In genomic region chr12:79023261-79023660, GRCh38 we compare ENCODE assay signal across 27 cellular contexts.
A peak's percentile ranks its signal among the peaks of the same experiment; 100 is the strongest.
DNase-seq lines count a peak whose midpoint lies in the region; ATAC-seq and TF ChIP-seq lines count a peak whose summit lies in the region.
"Had no signal": no experiment of that assay in that cellular context is flagged by ENCODE, and none has a peak within 500 bp of the region (broad histone marks: within the 10 kb centered on the region; RNA-seq: fewer than 3 reads in every experiment).

No MANE protein-coding gene starts in this region.

- no peak overlapping the region for H3K4me3 ChIP-seq in BE2C (ENCODE audit: low read depth, low read length)
- no peak overlapping the region for H3K4me3 ChIP-seq in fibroblast of mammary gland (ENCODE audit: control insufficient read depth, low read depth, low read length)
- no peak overlapping the region for H3K4me3 ChIP-seq in osteoblast (ENCODE audit: insufficient read depth, low read length)
- no peak overlapping the region for H3K4me3 ChIP-seq in brain microvascular endothelial cell (ENCODE audit: low read depth, low read length)
- H3K4me3 ChIP-seq: GM23248, K562, SJCRH30 had no signal

- H3K27me3 ChIP-seq in BE2C (no peaks in the 10 kb centered on the region), osteoblast (ENCODE audit: insufficient read depth, low read length) (no peaks in the 10 kb centered on the region), brain microvascular endothelial cell (replicated peaks) (no peaks in the 10 kb centered on the region)
- H3K27me3 ChIP-seq: SJCRH30 had no signal

- DNase-seq in BE2C (peak; percentile 39), NCI-H69 (lab: John Stamatoyannopoulos, UW) (peak; percentile 78), fibroblast of mammary gland (ENCODE audit: low read depth) (peak; percentile 45), osteoblast (ENCODE audit: insufficient read length, low spot score, missing footprints) (peak; percentile 22), Ammon's horn (ENCODE audit: low spot score) (no peak), left colon (no peak), brain microvascular endothelial cell (no peak), nephron progenitor cell (no peak)
- DNase-seq: C1 segment of cervical spinal cord; CD4-positive, alpha-beta memory T cell; COR-L47; DMS53; GM23248; H9; HFFc6; Kasumi-1; NCI-H1417 treated with DMSO at 0.1 percent for 48 hours; NCI-H1694 treated with DMSO at 0.1 percent for 48 hours; NCI-H2081 treated with DMSO at 0.1 percent for 48 hours; NCI-H2171 treated with DMSO at 0.1 percent for 48 hours; NCI-H345; NCI-H510A treated with DMSO at 0.1 percent for 48 hours; NCI-H748 treated with DMSO at 0.1 percent for 48 hours; NK-92 treated with Interleukin-12 subunit alpha and Interleukin-12 subunit beta, amount 100 ng/mL, for 24 hours; PC-3; SJCRH30 had no signal

- H3K79me2 ChIP-seq in osteoblast (ENCODE audit: insufficient read depth, low read length), result no peaks in the 10 kb centered on the region

- no peak overlapping the region for H3K27ac ChIP-seq in osteoblast (ENCODE audit: low read depth, low read length)
- H3K27ac ChIP-seq in brain microvascular endothelial cell, result no peak overlapping the region
- H3K27ac ChIP-seq: GM23248, SJCRH30 had no signal

- H3K4me1 ChIP-seq in BE2C, result peaks cover 39% of the 10 kb centered on the region
- H3K4me1 ChIP-seq in osteoblast (ENCODE audit: insufficient read depth, low read length), result no peaks in the 10 kb centered on the region

- H3K9me3 ChIP-seq in BE2C, result no peaks in the 10 kb centered on the region
- H3K9me3 ChIP-seq in osteoblast (ENCODE audit: low read depth, low read length), result no peaks in the 10 kb centered on the region
- H3K9me3 ChIP-seq: SJCRH30 had no signal

- no peaks in the 10 kb centered on the region for H3K4me1 Mint-ChIP-seq in nephron progenitor cell
- H3K4me1 Mint-ChIP-seq: CD4-positive, alpha-beta memory T cell had no signal

- no peak for TF ChIP-seq CTCF in BE2C (IDR thresholded peaks at IDR 0.05; ENCODE audit: low read depth, low read length)
- no peak for TF ChIP-seq CTCF in fibroblast of mammary gland (conservative IDR thresholded peaks at IDR 0.05; ENCODE audit: control insufficient read depth, insufficient read depth, low read depth, low read length)
- no peak for TF ChIP-seq CTCF in osteoblast (IDR thresholded peaks at IDR 0.05; ENCODE audit: extremely low read depth, low read depth, low read length)
- TF ChIP-seq CTCF in brain microvascular endothelial cell (IDR thresholded peaks at IDR 0.05; ENCODE audit: low read depth, low read length, missing control alignments), result no peak
- TF ChIP-seq CTCF in nephron progenitor cell (IDR thresholded peaks at IDR 0.05), result no peak

- ATAC-seq in left colon, result no peak
- ATAC-seq: K562, PC-3 had no signal

- no peaks in the 10 kb centered on the region for H3K36me3 Mint-ChIP-seq in nephron progenitor cell (ENCODE audit: low read depth)
- H3K36me3 Mint-ChIP-seq: CD4-positive, alpha-beta memory T cell had no signal

- no peak overlapping the region for H3K4me3 Mint-ChIP-seq in nephron progenitor cell
- H3K4me3 Mint-ChIP-seq: CD4-positive, alpha-beta memory T cell; H9; HFFc6 had no signal

- intact Hi-C loops in left colon (cut with DNase I, micrococcal nuclease), result no loop called here

- H3K27ac Mint-ChIP-seq in nephron progenitor cell, result no peak overlapping the region
- H3K27ac Mint-ChIP-seq: CD4-positive, alpha-beta memory T cell; HFFc6 had no signal

- H3K9me3 Mint-ChIP-seq in nephron progenitor cell, result no peaks in the 10 kb centered on the region
- H3K9me3 Mint-ChIP-seq: H9, HFFc6 had no signal

- H2AFZ ChIP-seq in osteoblast (ENCODE audit: low read length), result no peak overlapping the region
- H2AFZ ChIP-seq: GM23248 had no signal

- H4K20me1 ChIP-seq in osteoblast (ENCODE audit: insufficient read depth, low read length), result no peaks in the 10 kb centered on the region

- H3K36me3 ChIP-seq in BE2C, result peaks cover 11% of the 10 kb centered on the region
- no peaks in the 10 kb centered on the region for H3K36me3 ChIP-seq in osteoblast (ENCODE audit: insufficient read depth, low read length)
- H3K36me3 ChIP-seq in brain microvascular endothelial cell (replicated peaks), result no peaks in the 10 kb centered on the region
- H3K36me3 ChIP-seq: SJCRH30 had no signal

- no peaks in the 10 kb centered on the region for H3K27me3 Mint-ChIP-seq in nephron progenitor cell (ENCODE audit: low read depth, poor library complexity)
- H3K27me3 Mint-ChIP-seq: CD4-positive, alpha-beta memory T cell had no signal

- H3K4me2 ChIP-seq in osteoblast (ENCODE audit: insufficient read depth, low read length), result no peak overlapping the region

- in situ Hi-C loops in brain microvascular endothelial cell (cut with HindIII; ENCODE audit: low pct_ligation_motif_present, low sequenced_read_pairs), result no loop called here

Comparison
In these comparisons a context has a peak if more than half of its experiments do, and no peak if none do; other contexts are left out.
1. DNase-seq: peak in BE2C (single experiment), NCI-H69 (single experiment), fibroblast of mammary gland (single experiment) and osteoblast (single experiment); none in Ammon's horn (single experiment), left colon (0 of 2), brain microvascular endothelial cell (single experiment) and nephron progenitor cell (single experiment).